Comparison of ENCODE assay signal across 8 cellular contexts in genomic region chr6:43076928-43077809, GRCh38. TPM values are rescaled to one million over a fixed set of nuclear protein-coding genes. Genes with fewer than 3 reads are reported as not detected.
DNase-seq lines count a peak whose midpoint lies in the region; ATAC-seq and TF ChIP-seq lines count a peak whose summit lies in the region.

No MANE protein-coding gene starts in this region.

- DNase-seq in NCI-H2227 (lab: John Stamatoyannopoulos, UW; ENCODE audit: unreplicated experiment), result peak; percentile 39
- no peak for DNase-seq in NCI-H2227 treated with DMSO at 0.1 percent for 48 hours (lab: John Stamatoyannopoulos, UW)
- no peak for DNase-seq in naive thymus-derived CD4-positive, alpha-beta T cell
- DNase-seq in anterior cingulate cortex (lab: John Stamatoyannopoulos, UW), result no peak
- DNase-seq in activated CD4-positive, alpha-beta T cell treated with anti-CD3 and anti-CD28 coated beads, Interleukin-2, amount 50 U/mL, for 1 hour, result no peak

- H3K27ac Mint-ChIP-seq in naive thymus-derived CD4-positive, alpha-beta T cell, result no peak overlapping the region

- H3K36me3 Mint-ChIP-seq in naive thymus-derived CD4-positive, alpha-beta T cell, result peaks cover 0 to 14% (median 9%) of the 10 kb centered on the region in 5 donors

- H3K79me2 ChIP-seq in OCI-LY1 (ENCODE audit: insufficient read depth, low read length), result no peaks in the 10 kb centered on the region

- H3K9ac ChIP-seq in OCI-LY1 (ENCODE audit: low read length) (no peak overlapping the region), endocrine pancreas (ENCODE audit: control insufficient read depth, insufficient read depth, low read length) (peak overlapping the region; percentile 45)

- no peak overlapping the region for H3K27ac ChIP-seq in OCI-LY1 (ENCODE audit: low read depth, low read length, poor library complexity, severe bottlenecking)
- no peak overlapping the region for H3K27ac ChIP-seq in naive thymus-derived CD4-positive, alpha-beta T cell (ENCODE audit: low read depth, low read length)

- peaks cover 15 to 45% (median 18%) of the 10 kb centered on the region in 5 donors for H3K27me3 Mint-ChIP-seq in naive thymus-derived CD4-positive, alpha-beta T cell

- ATAC-seq in naive thymus-derived CD4-positive, alpha-beta T cell, result no peak
- no peak for ATAC-seq in HG03439 (IDR thresholded peaks at IDR 0.05; ENCODE audit: unreplicated experiment)

- H3K9me2 ChIP-seq in OCI-LY1 (ENCODE audit: low read depth, low read length), result no peaks in the 10 kb centered on the region

- H3K4me1 ChIP-seq in OCI-LY1 (ENCODE audit: insufficient read depth, low read length, severe bottlenecking) (peaks cover 8% of the 10 kb centered on the region), endocrine pancreas (ENCODE audit: control insufficient read depth, insufficient read depth, low read length) (no peaks in the 10 kb centered on the region)
- no peaks in the 10 kb centered on the region for H3K4me1 ChIP-seq in naive thymus-derived CD4-positive, alpha-beta T cell (ENCODE audit: control insufficient read depth in 2 of 2, insufficient read depth in 2 of 2, low read length in 2 of 2)

- H3K4me3 Mint-ChIP-seq in naive thymus-derived CD4-positive, alpha-beta T cell, result peak overlapping the region; percentile 19 to 77 (median 68)

- H3F3A ChIP-seq in OCI-LY1 (ENCODE audit: insufficient read depth, low read length), result no peaks in the 10 kb centered on the region

- H3K36me3 ChIP-seq in OCI-LY1 (ENCODE audit: insufficient read depth, low read length), result no peaks in the 10 kb centered on the region
- no peaks in the 10 kb centered on the region for H3K36me3 ChIP-seq in endocrine pancreas (ENCODE audit: control insufficient read depth, insufficient read depth, low read length)
- H3K36me3 ChIP-seq in naive thymus-derived CD4-positive, alpha-beta T cell (ENCODE audit: control insufficient read depth in 2 of 3, insufficient read depth in 3 of 3, low read length in 3 of 3), result peaks cover 0 to 17% (median 0%) of the 10 kb centered on the region in 3 experiments

- H3K4me3 ChIP-seq in OCI-LY1 (ENCODE audit: low read depth, low read length, poor library complexity, severe bottlenecking) (peak overlapping the region; percentile 50), endocrine pancreas (ENCODE audit: control insufficient read depth, insufficient read depth, low read length) (peak overlapping the region; percentile 46)
- no peak overlapping the region for H3K4me3 ChIP-seq in naive thymus-derived CD4-positive, alpha-beta T cell (ENCODE audit: low read length)

- H3K9me3 ChIP-seq in OCI-LY1 (ENCODE audit: low read length) (no peaks in the 10 kb centered on the region), endocrine pancreas (ENCODE audit: control insufficient read depth, low read length) (no peaks in the 10 kb centered on the region)
- H3K9me3 ChIP-seq in naive thymus-derived CD4-positive, alpha-beta T cell (ENCODE audit: control insufficient read depth in 2 of 3, low read length in 3 of 3), result no peaks in the 10 kb centered on the region

- H3K4me1 Mint-ChIP-seq in naive thymus-derived CD4-positive, alpha-beta T cell, result peaks cover 0 to 8% (median 0%) of the 10 kb centered on the region in 7 donors

- TF ChIP-seq CTCF in OCI-LY1 (IDR thresholded peaks at IDR 0.05; ENCODE audit: low read length), result no peak

- CTCF ChIA-PET in naive thymus-derived CD4-positive, alpha-beta T cell (lab: Charles Lee), result no interaction called here

- intact Hi-C loops in naive thymus-derived CD4-positive, alpha-beta T cell (cut with micrococcal nuclease), result no loop called here

- peak overlapping the region; percentile 51; the same call in 1 of the 2 replicates for H3K4me2 ChIP-seq in OCI-LY1 (ENCODE audit: low read length)

- H2AFZ ChIP-seq in OCI-LY1 (ENCODE audit: low read length), result no peak overlapping the region

- H3K9me3 Mint-ChIP-seq in naive thymus-derived CD4-positive, alpha-beta T cell, result no peaks in the 10 kb centered on the region

- POLR2A ChIA-PET in naive thymus-derived CD4-positive, alpha-beta T cell (lab: Charles Lee), result interaction anchor here (0.6 to 1.8 kb wide), 3 partner anchors 13 to 46 kb away, joined by 3 to 4 read pairs (median 4); no protein-coding TSS in a partner anchor

- H4K20me1 ChIP-seq in OCI-LY1 (ENCODE audit: insufficient read depth, low read length), result no peaks in the 10 kb centered on the region

- H3K27me3 ChIP-seq in OCI-LY1 (ENCODE audit: insufficient read depth, low read length) (no peaks in the 10 kb centered on the region), endocrine pancreas (ENCODE audit: control insufficient read depth, insufficient read depth, low read length) (no peaks in the 10 kb centered on the region)
- no peaks in the 10 kb centered on the region for H3K27me3 ChIP-seq in naive thymus-derived CD4-positive, alpha-beta T cell (ENCODE audit: control insufficient read depth in 2 of 2, insufficient read depth in 2 of 2, low read length in 2 of 2)

RNA-seq across cellular contexts. Expression of gene PTK7, which starts 1.1 kb away (rescaled TPM):
- total RNA-seq in naive thymus-derived CD4-positive, alpha-beta T cell, result 1 to 10 TPM in 4 of 5 experiments, under 1 TPM in 1; 0.51 to 3.5 (median 1.4) TPM
- under 1 TPM; 0.31 to 0.38 TPM for polyA plus RNA-seq in naive thymus-derived CD4-positive, alpha-beta T cell

RNA-seq across cellular contexts. Expression of gene KLC4, which starts 17.7 kb away (rescaled TPM):
- total RNA-seq in naive thymus-derived CD4-positive, alpha-beta T cell, result 10 to 100 TPM; 16.5 to 56.9 (median 42.5) TPM
- 10 to 100 TPM; 11.6 to 12.7 TPM for polyA plus RNA-seq in naive thymus-derived CD4-positive, alpha-beta T cell

RNA-seq across cellular contexts. Expression of gene MRPL2, which starts 17.9 kb away (rescaled TPM):
- total RNA-seq in naive thymus-derived CD4-positive, alpha-beta T cell, result 10 to 100 TPM; 32.0 to 57.5 (median 47.7) TPM
- polyA plus RNA-seq in naive thymus-derived CD4-positive, alpha-beta T cell, result 10 to 100 TPM; 48.4 to 58.6 TPM

RNA-seq across cellular contexts. Expression of gene CUL7, which starts 23.5 kb away (rescaled TPM):
- total RNA-seq in naive thymus-derived CD4-positive, alpha-beta T cell, result 10 to 100 TPM in 4 of 5 experiments, 1 to 10 TPM in 1; 9.8 to 14.5 (median 12.7) TPM
- polyA plus RNA-seq in naive thymus-derived CD4-positive, alpha-beta T cell, result 1 to 10 TPM; 2.9 to 4.0 TPM

RNA-seq across cellular contexts. Expression of gene RRP36, which starts 55.7 kb away (rescaled TPM):
- total RNA-seq in naive thymus-derived CD4-positive, alpha-beta T cell, result 10 to 100 TPM; 25.4 to 66.3 (median 48.4) TPM
- 10 to 100 TPM; 56.0 to 89.6 TPM for polyA plus RNA-seq in naive thymus-derived CD4-positive, alpha-beta T cell
